ENCODE assay signal across 8 cellular contexts in genomic region chr11:65489706-65490310, GRCh38. TPM values are rescaled to one million over a fixed set of nuclear protein-coding genes. Genes with fewer than 3 reads are reported as not detected.
DNase-seq lines count a peak whose midpoint lies in the region; ATAC-seq and TF ChIP-seq lines count a peak whose summit lies in the region.

No MANE protein-coding gene starts in this region.

- BruUV-seq in PC-9 (replicated peaks; lab: Mats Ljungman, UMichigan), result TSS peak; percentile 4

- intact Hi-C loops in PC-9 (cut with micrococcal nuclease; ENCODE audit: unreplicated experiment), result loop anchor here (10.0 kb wide), 1 partner anchor 295 kb away; the partner anchor contains the start of genes AP5B1 and OVOL1

- peaks cover 95% of the 10 kb centered on the region for H3K4me1 ChIP-seq in PC-9 (replicated peaks; ENCODE audit: insufficient read depth)
- peaks cover 87% of the 10 kb centered on the region for H3K4me1 ChIP-seq in osteoblast (ENCODE audit: insufficient read depth, low read length)

- DNase-seq in Ammon's horn (ENCODE audit: low spot score) (peak; percentile 10), PC-9 (no peak), fibroblast of gingiva (ENCODE audit: low read depth) (peak; percentile 60), osteoblast (ENCODE audit: insufficient read length, low spot score, missing footprints) (no peak), NCI-H774 (lab: John Stamatoyannopoulos, UW) (no peak), NCI-H1417 treated with DMSO at 0.1 percent for 48 hours (lab: John Stamatoyannopoulos, UW) (no peak)
- no peak for DNase-seq in activated naive CD4-positive, alpha-beta T cell (lab: John Stamatoyannopoulos, UW)

- no peaks in the 10 kb centered on the region for H3K9me2 ChIP-seq in PC-9 (ENCODE audit: insufficient read depth)

- H3K79me2 ChIP-seq in PC-9 (ENCODE audit: low read depth) (no peaks in the 10 kb centered on the region), osteoblast (ENCODE audit: insufficient read depth, low read length) (peaks cover 56% of the 10 kb centered on the region)

- no peak overlapping the region for H2AFZ ChIP-seq in PC-9
- H2AFZ ChIP-seq in osteoblast (ENCODE audit: low read length), result no peak overlapping the region

- ATAC-seq in HG02938 (IDR thresholded peaks at IDR 0.05; ENCODE audit: unreplicated experiment), result no peak

- no peaks in the 10 kb centered on the region for H3K36me3 ChIP-seq in PC-9 (ENCODE audit: low read depth)
- no peaks in the 10 kb centered on the region for H3K36me3 ChIP-seq in osteoblast (ENCODE audit: insufficient read depth, low read length)

- H4K20me1 ChIP-seq in PC-9 (ENCODE audit: insufficient read depth) (no peaks in the 10 kb centered on the region), osteoblast (ENCODE audit: insufficient read depth, low read length) (no peaks in the 10 kb centered on the region)

- H3K27ac ChIP-seq in PC-9, result peak overlapping the region; percentile 88
- H3K27ac ChIP-seq in osteoblast (ENCODE audit: low read depth, low read length), result peak overlapping the region; percentile 95

- H3K9me3 ChIP-seq in PC-9 (ENCODE audit: insufficient read depth, low read depth) (no peaks in the 10 kb centered on the region), osteoblast (ENCODE audit: low read depth, low read length) (no peaks in the 10 kb centered on the region)

- H3K4me3 ChIP-seq in PC-9, result no peak overlapping the region
- H3K4me3 ChIP-seq in osteoblast (ENCODE audit: insufficient read depth, low read length), result peak overlapping the region; percentile 1

- no peak for TF ChIP-seq CTCF in PC-9 (conservative IDR thresholded peaks at IDR 0.05)
- no peak for TF ChIP-seq CTCF in osteoblast (IDR thresholded peaks at IDR 0.05; ENCODE audit: extremely low read depth, low read depth, low read length)

- POLR2A ChIA-PET in PC-9 (lab: Charles Lee; ENCODE audit: unreplicated experiment), result interaction anchor here (0.5 to 2.7 kb wide), 9 partner anchors 8 to 69 kb away, joined by 3 to 42 read pairs (median 11); partner anchors contain the start of gene MALAT1

- no peaks in the 10 kb centered on the region for H3K27me3 ChIP-seq in PC-9 (ENCODE audit: insufficient read depth, low read depth)
- no peaks in the 10 kb centered on the region for H3K27me3 ChIP-seq in osteoblast (ENCODE audit: insufficient read depth, low read length)

- H3F3A ChIP-seq in PC-9 (ENCODE audit: insufficient read depth, low read depth), result peaks cover 81% of the 10 kb centered on the region

- peak overlapping the region; percentile 70 for H3K4me2 ChIP-seq in PC-9
- peak overlapping the region; percentile 76 for H3K4me2 ChIP-seq in osteoblast (ENCODE audit: insufficient read depth, low read length)

- CTCF ChIA-PET in PC-9 (lab: Charles Lee), result interaction anchor here (0.8 to 4.4 kb wide), 4 partner anchors 12 to 18 kb away, joined by 3 to 18 read pairs (median 6); no protein-coding TSS in a partner anchor

RNA-seq across cellular contexts. Expression of gene MALAT1, which starts 9.0 kb away (rescaled TPM):
- 6,494 and 7,852 TPM in 2 replicates for total RNA-seq in PC-9 (2021)
- 19,002 and 21,612 TPM in 2 replicates for total RNA-seq in osteoblast

RNA-seq across cellular contexts. Expression of gene SCYL1, which starts 35.1 kb away (rescaled TPM):
- total RNA-seq in PC-9 (2021), result 106 and 135 TPM in 2 replicates
- total RNA-seq in osteoblast, result 109 and 115 TPM in 2 replicates

Comparison
In these comparisons a context has a peak if more than half of its experiments do, and no peak if none do; other contexts are left out.
1. DNase-seq: peak in Ammon's horn (single experiment) and fibroblast of gingiva (single experiment); none in PC-9 (0 of 2), osteoblast (single experiment), NCI-H774 (single experiment), activated naive CD4-positive, alpha-beta T cell (0 of 4) and NCI-H1417 treated with DMSO at 0.1 percent for 48 hours (single experiment).